In the genomic region with DNA sequence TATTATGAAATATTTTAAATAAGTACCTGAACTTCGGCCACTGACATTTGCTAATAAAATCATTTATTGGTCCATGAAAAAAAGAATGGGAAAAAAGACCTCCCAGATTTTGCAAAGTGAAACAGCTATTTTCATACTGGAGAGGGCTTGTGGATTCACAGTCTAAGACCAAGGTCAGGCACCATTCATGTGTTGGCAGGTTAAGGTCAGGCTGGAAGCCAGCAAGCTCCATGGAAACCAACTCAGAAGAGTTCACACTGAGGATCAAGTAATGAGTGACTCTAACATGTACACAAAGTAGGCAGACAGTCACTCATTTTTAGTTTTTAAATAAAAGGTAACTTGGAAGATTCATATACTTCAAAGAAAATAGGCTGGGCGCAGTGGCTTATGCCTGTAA, we compare ENCODE assay signal across 1 cellular context.
TF ChIP-seq lines count a peak whose summit lies in the region.

No MANE protein-coding gene starts in this region.

TF ChIP-seq in K562, 482 proteins besides CTCF, POLR2A, EP300 and RAD21:
- TF ChIP-seq CAMTA2 (CRISPR knock-in tag; conservative IDR thresholded peaks at IDR 0.05) (no peak), ARID2 (IDR thresholded peaks at IDR 0.05) (no peak), HNRNPUL1 (IDR thresholded peaks at IDR 0.05; ENCODE audit: low read length) (no peak), CHD4 (IDR thresholded peaks at IDR 0.05; ENCODE audit: insufficient read depth, insufficient replicate concordance, low read depth, low read length, poor library complexity, severe bottlenecking) (no peak), ZSCAN29 (IDR thresholded peaks at IDR 0.05) (no peak), CBFB (CRISPR knock-in tag; IDR thresholded peaks at IDR 0.05) (no peak)
